ENCODE assay signal across 11 cellular contexts in genomic region chr10:79018591-79019011, GRCh38. TPM values are rescaled to one million over a fixed set of nuclear protein-coding genes. Genes with fewer than 3 reads are reported as not detected.
A peak's percentile ranks its signal among the peaks of the same experiment; 100 is the strongest.
DNase-seq lines count a peak whose midpoint lies in the region; ATAC-seq and TF ChIP-seq lines count a peak whose summit lies in the region.
"Had no signal": no experiment of that assay in that cellular context is flagged by ENCODE, and none has a peak within 500 bp of the region (broad histone marks: within the 10 kb centered on the region; RNA-seq: fewer than 3 reads in every experiment).

No MANE protein-coding gene starts in this region.

- POLR2A ChIA-PET in CD4-positive, alpha-beta T cell (lab: Charles Lee), result no interaction called here
- POLR2A ChIA-PET in WTC11 (lab: Charles Lee), result no interaction called here

- no peak overlapping the region for H3K27ac ChIP-seq in SJCRH30
- no peak overlapping the region for H3K27ac ChIP-seq in tibial artery
- no peak overlapping the region for H3K27ac ChIP-seq in GM23338 (ENCODE audit: low read depth)
- no peak overlapping the region for H3K27ac ChIP-seq in CD4-positive, alpha-beta T cell (ENCODE audit: low read depth, low read length)
- H3K27ac ChIP-seq: A549 had no signal

- H3K27ac Mint-ChIP-seq in glutamatergic neuron (ENCODE audit: unreplicated experiment) (peak overlapping the region; percentile 31), GM23338 (no peak overlapping the region), WTC11 (no peak overlapping the region)
- no peak overlapping the region for H3K27ac Mint-ChIP-seq in CD4-positive, alpha-beta T cell
- H3K27ac Mint-ChIP-seq: activated naive CD8-positive, alpha-beta T cell had no signal

- no peak for ATAC-seq in GM23338
- ATAC-seq in CD4-positive, alpha-beta T cell (ENCODE audit: poor library complexity), result no peak
- ATAC-seq in WTC11, result no peak
- ATAC-seq: A549 had no signal

- peaks cover 14% of the 10 kb centered on the region for H3K4me1 ChIP-seq in SJCRH30
- H3K4me1 ChIP-seq in tibial artery, result no peaks in the 10 kb centered on the region
- H3K4me1 ChIP-seq in GM23338 (ENCODE audit: insufficient read depth), result no peaks in the 10 kb centered on the region
- H3K4me1 ChIP-seq: A549 had no signal

- H3K9me3 Mint-ChIP-seq in glutamatergic neuron (ENCODE audit: unreplicated experiment) (peaks cover 1% of the 10 kb centered on the region), GM23338 (no peaks in the 10 kb centered on the region), WTC11 (no peaks in the 10 kb centered on the region; the same call in 1 of the 2 replicates)
- H3K9me3 Mint-ChIP-seq in CD4-positive, alpha-beta T cell, result no peaks in the 10 kb centered on the region

- H3K79me2 ChIP-seq in GM23338 (replicated peaks; ENCODE audit: insufficient read depth), result no peaks in the 10 kb centered on the region

- no peak overlapping the region for H2AFZ ChIP-seq in GM23338

- H3K9me3 ChIP-seq in SJCRH30 (replicated peaks), result no peaks in the 10 kb centered on the region
- H3K9me3 ChIP-seq in tibial artery, result peaks cover 0 to 6% (median 0%) of the 10 kb centered on the region in 3 donors
- H3K9me3 ChIP-seq in CD4-positive, alpha-beta T cell (ENCODE audit: control insufficient read depth, low read length), result peaks cover 6% of the 10 kb centered on the region

- H3K4me3 ChIP-seq in SJCRH30 (no peak overlapping the region), tibial artery (no peak overlapping the region), GM23338 (no peak overlapping the region)
- H3K4me3 ChIP-seq: A549 had no signal

- no peaks in the 10 kb centered on the region for H4K20me1 ChIP-seq in GM23338 (replicated peaks; ENCODE audit: insufficient read depth)

- H3K27me3 Mint-ChIP-seq in glutamatergic neuron (ENCODE audit: unreplicated experiment) (peaks cover 1% of the 10 kb centered on the region), GM23338 (ENCODE audit: insufficient read depth, low read depth, poor library complexity) (peaks cover 6% of the 10 kb centered on the region), WTC11 (ENCODE audit: low read depth) (peaks cover 3% of the 10 kb centered on the region; the same call in 1 of the 2 replicates)
- no peaks in the 10 kb centered on the region for H3K27me3 Mint-ChIP-seq in CD4-positive, alpha-beta T cell
- H3K27me3 Mint-ChIP-seq: activated naive CD8-positive, alpha-beta T cell had no signal

- H3K4me1 Mint-ChIP-seq in glutamatergic neuron (ENCODE audit: low read depth, unreplicated experiment) (peaks cover 10% of the 10 kb centered on the region), GM23338 (peaks cover 5% of the 10 kb centered on the region; the same call in 2 of the 3 replicates), WTC11 (peaks cover 3% of the 10 kb centered on the region; the same call in 1 of the 2 replicates)
- H3K4me1 Mint-ChIP-seq in CD4-positive, alpha-beta T cell (ENCODE audit: low read depth), result no peaks in the 10 kb centered on the region

- H3K4me2 ChIP-seq in GM23338, result no peak overlapping the region
- H3K4me2 ChIP-seq: A549 had no signal

- TF ChIP-seq CTCF in glutamatergic neuron (IDR thresholded peaks at IDR 0.05; ENCODE audit: partially characterized antibody, unreplicated experiment) (no peak), tibial artery (IDR thresholded peaks at IDR 0.05) (no peak), GM23338 (conservative IDR thresholded peaks at IDR 0.05; ENCODE audit: low read depth in 2 of 2) (no peak), WTC11 (IDR thresholded peaks at IDR 0.05) (no peak)
- TF ChIP-seq CTCF in CD4-positive, alpha-beta T cell (IDR thresholded peaks at IDR 0.05), result no peak

- DNase-seq in NCI-H1417 (lab: John Stamatoyannopoulos, UW) (peak in 2 of 3 experiments; percentile 12 to 44), NCI-H1417 treated with DMSO at 0.1 percent for 48 hours (lab: John Stamatoyannopoulos, UW) (no peak), SJCRH30 (peak; percentile 56 to 75), glutamatergic neuron (no peak), tibial artery (peak; percentile 8 to 60), GM23338 (ENCODE audit: low spot score) (no peak), WTC11 (ENCODE audit: low spot score) (no peak)
- DNase-seq in CD4-positive, alpha-beta T cell, result no peak
- DNase-seq: hippocampal formation had no signal

- CTCF ChIA-PET in CD4-positive, alpha-beta T cell (lab: Charles Lee), result no interaction called here
- CTCF ChIA-PET in WTC11 (lab: Charles Lee), result interaction anchor here (1.0 kb wide), 1 partner anchor 34 kb away, joined by 3 read pairs; no protein-coding TSS in a partner anchor

- H3K36me3 ChIP-seq in SJCRH30 (no peaks in the 10 kb centered on the region), tibial artery (no peaks in the 10 kb centered on the region), GM23338 (ENCODE audit: insufficient read depth) (no peaks in the 10 kb centered on the region)

- intact Hi-C loops in tibial artery (cut with DNase I; ENCODE audit: low total_unique reads), result no loop called here
- intact Hi-C loops in CD4-positive, alpha-beta T cell (cut with DNase I, micrococcal nuclease), result no loop called here

- H3F3A ChIP-seq in GM23338 (replicated peaks; ENCODE audit: low read depth), result no peaks in the 10 kb centered on the region

- H3K27me3 ChIP-seq in SJCRH30, result no peaks in the 10 kb centered on the region
- H3K27me3 ChIP-seq in tibial artery, result no peaks in the 10 kb centered on the region
- no peaks in the 10 kb centered on the region for H3K27me3 ChIP-seq in GM23338 (ENCODE audit: insufficient read depth)
- no peaks in the 10 kb centered on the region for H3K27me3 ChIP-seq in CD4-positive, alpha-beta T cell (ENCODE audit: control insufficient read depth, insufficient read depth, low read length)

- H3K9me2 ChIP-seq in GM23338 (ENCODE audit: insufficient read depth), result no peaks in the 10 kb centered on the region

- H3K36me3 Mint-ChIP-seq in glutamatergic neuron (ENCODE audit: unreplicated experiment) (no peaks in the 10 kb centered on the region), GM23338 (ENCODE audit: low read depth) (no peaks in the 10 kb centered on the region), WTC11 (no peaks in the 10 kb centered on the region)
- H3K36me3 Mint-ChIP-seq in CD4-positive, alpha-beta T cell (ENCODE audit: low read depth), result no peaks in the 10 kb centered on the region

- H3K4me3 Mint-ChIP-seq in glutamatergic neuron (ENCODE audit: unreplicated experiment) (no peak overlapping the region), GM23338 (no peak overlapping the region), WTC11 (no peak overlapping the region)
- no peak overlapping the region for H3K4me3 Mint-ChIP-seq in CD4-positive, alpha-beta T cell
- H3K4me3 Mint-ChIP-seq: activated naive CD8-positive, alpha-beta T cell had no signal

TF ChIP-seq in GM23338, 12 proteins besides CTCF, POLR2A, EP300 and RAD21:
- TF ChIP-seq STAT1 (IDR thresholded peaks at IDR 0.05; ENCODE audit: unreplicated experiment) (no peak), ZNF114 (CRISPR knock-in tag; IDR thresholded peaks at IDR 0.05) (no peak), EZH2phosphoT487 (IDR thresholded peaks at IDR 0.05; ENCODE audit: unreplicated experiment) (no peak)

TF ChIP-seq in WTC11, 78 proteins besides CTCF, POLR2A, EP300 and RAD21:
- no peak for TF ChIP-seq ZSCAN18 (CRISPR knock-in tag; IDR thresholded peaks at IDR 0.05)
- TF ChIP-seq GABPB1 (CRISPR knock-in tag; IDR thresholded peaks at IDR 0.05), result no peak
- no peak for TF ChIP-seq E2F4 (CRISPR knock-in tag; IDR thresholded peaks at IDR 0.05; ENCODE audit: borderline replicate concordance, low read depth)
TF ChIP-seq in WTC11: peak in this region for 0.

RNA-seq across cellular contexts. Expression of gene ZMIZ1, which starts 50.2 kb away (rescaled TPM):
- total RNA-seq in SJCRH30 (2014; rRNA removed; shearing (Covaris generic)), result 11.5 and 13.6 TPM in 2 replicates
- 230 TPM for total RNA-seq in glutamatergic neuron (ENCODE audit: unreplicated experiment)
- 25.9 and 30.9 TPM in 2 replicates for total RNA-seq in GM23338 (2014; rRNA removed; shearing (Covaris generic))
- 9.2 and 9.4 TPM in 2 replicates for polyA plus RNA-seq in GM23338 (2016; fragmentation: Nextera tagmentation; extraction: Ambion mirVana)
- total RNA-seq in CD4-positive, alpha-beta T cell, result 10 to 100 TPM; 14.6 to 15.5 TPM
- total RNA-seq in WTC11 (2021), result 34.3 to 44.4 TPM (median 35.2 TPM) in 3 replicates

Comparison
In these comparisons a context has a peak if more than half of its experiments do, and no peak if none do; other contexts are left out.
1. DNase-seq: peak in NCI-H1417 (2 of 3), SJCRH30 (2 of 2) and tibial artery (2 of 2); none in NCI-H1417 treated with DMSO at 0.1 percent for 48 hours (single experiment), glutamatergic neuron (single experiment), GM23338 (single experiment), CD4-positive, alpha-beta T cell (0 of 10) and WTC11 (single experiment).